Comparison of ENCODE assay signal across 19 cellular contexts in genomic region chr14:101598159-101598558, GRCh38. TPM values are rescaled to one million over a fixed set of nuclear protein-coding genes. Genes with fewer than 3 reads are reported as not detected.
"Had no signal": no experiment of that assay in that cellular context is flagged by ENCODE, and none has a peak within 500 bp of the region (broad histone marks: within the 10 kb centered on the region; RNA-seq: fewer than 3 reads in every experiment).

No MANE protein-coding gene starts in this region.

- H3K27me3 ChIP-seq: tibial nerve had no signal

- H3K36me3 ChIP-seq: tibial nerve had no signal

- H3K4me1 ChIP-seq: tibial nerve had no signal

- H3K27me3 Mint-ChIP-seq: activated CD4-positive, alpha-beta memory T cell treated with anti-CD3 and anti-CD28 coated beads, Interleukin-2, amount 10 ng/mL, durations not matched to agents 7 days and 5 days; activated CD4-positive, alpha-beta T cell treated with anti-CD3 and anti-CD28 coated beads for 36 hours had no signal

- DNase-seq: activated CD4-positive, alpha-beta memory T cell treated with anti-CD3 and anti-CD28 coated beads, Interleukin-2, amount 10 ng/mL, durations not matched to agents 7 days and 5 days; activated CD4-positive, alpha-beta T cell treated with anti-CD3 and anti-CD28 coated beads for 36 hours; central memory CD4-positive, alpha-beta T cell; glutamatergic neuron; mammary epithelial cell; nephron progenitor cell; stimulated activated CD4-positive, alpha-beta T cell treated with anti-CD3 and anti-CD28 coated beads, Interleukin-15, amount 100 ng/mL, for 24 hours; stimulated activated CD4-positive, alpha-beta T cell treated with anti-CD3 and anti-CD28 coated beads, Interleukin-4, amount 100 ng/mL, for 24 hours; T-helper 1 cell had no signal

- H3K9me3 ChIP-seq: mucosa of descending colon had no signal

- ATAC-seq: activated CD4-positive, alpha-beta T cell treated with anti-CD3 and anti-CD28 coated beads for 36 hours; esophagus mucosa; left colon; mucosa of descending colon; Right ventricle myocardium inferior had no signal

- H3K4me3 Mint-ChIP-seq: activated CD4-positive, alpha-beta memory T cell treated with anti-CD3 and anti-CD28 coated beads, Interleukin-2, amount 10 ng/mL, durations not matched to agents 7 days and 5 days; activated CD4-positive, alpha-beta T cell treated with anti-CD3 and anti-CD28 coated beads for 36 hours; nephron progenitor cell had no signal

- H3K27ac ChIP-seq: SK-N-MC, tibial nerve, VCaP had no signal

- H3K4me3 ChIP-seq: mucosa of descending colon, SK-N-MC, tibial nerve had no signal

- H3K27ac Mint-ChIP-seq: activated CD4-positive, alpha-beta memory T cell treated with anti-CD3 and anti-CD28 coated beads, Interleukin-2, amount 10 ng/mL, durations not matched to agents 7 days and 5 days; activated CD4-positive, alpha-beta T cell treated with anti-CD3 and anti-CD28 coated beads for 36 hours; nephron progenitor cell had no signal

RNA-seq across cellular contexts. Expression of gene DIO3, which starts 36.9 kb away (rescaled TPM):
- total RNA-seq: activated CD4-positive, alpha-beta memory T cell treated with anti-CD3 and anti-CD28 coated beads, Interleukin-2, amount 10 ng/mL, durations not matched to agents 7 days and 5 days; activated CD4-positive, alpha-beta T cell treated with anti-CD3 and anti-CD28 coated beads for 36 hours; dermis microvascular lymphatic vessel endothelial cell; fibroblast of villous mesenchyme; mammary epithelial cell; osteoblast had no signal
- polyA plus RNA-seq: mammary epithelial cell had no signal
